ENCODE assay signal across 9 cellular contexts in genomic region chr1:156503672-156504055, GRCh38. TPM values are rescaled to one million over a fixed set of nuclear protein-coding genes. Genes with fewer than 3 reads are reported as not detected.
DNase-seq lines count a peak whose midpoint lies in the region; ATAC-seq, FAIRE-seq and TF ChIP-seq lines count a peak whose summit lies in the region.
"Had no signal": no experiment of that assay in that cellular context is flagged by ENCODE, and none has a peak within 500 bp of the region (broad histone marks: within the 10 kb centered on the region; RNA-seq: fewer than 3 reads in every experiment).

No MANE protein-coding gene starts in this region.

- no peaks in the 10 kb centered on the region for H3K9me3 Mint-ChIP-seq in activated CD4-positive, alpha-beta T cell treated with anti-CD3 and anti-CD28 coated beads, Interleukin-2, amount 10 ng/mL, durations not matched to agents 24 days and 14 days

- peaks cover 61% of the 10 kb centered on the region for H3K4me1 Mint-ChIP-seq in activated CD4-positive, alpha-beta T cell treated with anti-CD3 and anti-CD28 coated beads, Interleukin-2, amount 10 ng/mL, durations not matched to agents 24 days and 14 days

- ATAC-seq in HepG2, result no peak
- ATAC-seq in HG03439 (IDR thresholded peaks at IDR 0.05; ENCODE audit: unreplicated experiment), result no peak

- peaks cover 13% of the 10 kb centered on the region for H3K79me2 ChIP-seq in HepG2 (ENCODE audit: insufficient read depth, low read length)

- peaks cover 10% of the 10 kb centered on the region; the same call in 1 of the 2 replicates for H4K20me1 ChIP-seq in HepG2 (ENCODE audit: insufficient read depth, low read length)

- H3K4me3 ChIP-seq in adipocyte (ENCODE audit: low read length) (peak overlapping the region; percentile 69), HepG2 (replicated peaks in 1 of 3; ENCODE audit: insufficient read depth in 1 of 3, low read depth in 2 of 3, low read length in 3 of 3) (peak overlapping the region in 1 of 3 experiments; percentile 29; a peak in 1 of 6 replicates)

- H3K27me3 Mint-ChIP-seq in activated CD4-positive, alpha-beta T cell treated with anti-CD3 and anti-CD28 coated beads, Interleukin-2, amount 10 ng/mL, durations not matched to agents 24 days and 14 days, result no peaks in the 10 kb centered on the region

- FAIRE-seq in HepG2 (lab: Jason Lieb, UNC), result no peak
- FAIRE-seq: GM19239 had no signal

- H3K4me2 ChIP-seq in HepG2 (ENCODE audit: low read depth, low read length), result no peak overlapping the region; the same call in 1 of the 2 replicates

- peak overlapping the region; percentile 89 for H3K9ac ChIP-seq in adipocyte (ENCODE audit: low read length)
- peak overlapping the region; percentile 52; the same call in 1 of the 2 replicates for H3K9ac ChIP-seq in HepG2 (ENCODE audit: insufficient read depth, low read depth, low read length)

- no peaks in the 10 kb centered on the region for H3K27me3 ChIP-seq in adipocyte (replicated peaks; ENCODE audit: control insufficient read depth, insufficient read depth, low read length)
- H3K27me3 ChIP-seq in HepG2 (ENCODE audit: control insufficient read depth in 1 of 2, insufficient read depth in 2 of 2, low read length in 2 of 2), result peaks cover 2 to 28% of the 10 kb centered on the region in 2 experiments; a peak in 4 of 5 replicates

- DNase-seq in activated CD4-positive, alpha-beta T cell treated with anti-CD3 and anti-CD28 coated beads, Interleukin-2, amount 10 ng/mL, durations not matched to agents 24 days and 14 days, result no peak
- no peak for DNase-seq in activated CD4-positive, alpha-beta T cell treated with anti-CD3 and anti-CD28 coated beads, Interleukin-2, amount 50 U/mL, for 48 hours
- DNase-seq in adipocyte (ENCODE audit: low read depth), result no peak
- no peak for DNase-seq in HepG2 (ENCODE audit: low spot score)
- no peak for DNase-seq in GM13976 (ENCODE audit: low spot score)
- DNase-seq in OCI-M1 (lab: John Stamatoyannopoulos, UW), result no peak

- H3K9me3 ChIP-seq in adipocyte (ENCODE audit: control insufficient read depth, low read length), result no peaks in the 10 kb centered on the region
- no peaks in the 10 kb centered on the region for H3K9me3 ChIP-seq in HepG2 (ENCODE audit: low read length)

- H2AFZ ChIP-seq in HepG2 (ENCODE audit: low read length), result no peak overlapping the region

- peaks cover 47% of the 10 kb centered on the region for H3K4me1 ChIP-seq in adipocyte (ENCODE audit: control insufficient read depth, insufficient read depth, low read length)
- H3K4me1 ChIP-seq in HepG2 (ENCODE audit: insufficient read depth, low read length), result peaks cover 55% of the 10 kb centered on the region

- TF ChIP-seq POLR2A in HepG2 (IDR thresholded peaks at IDR 0.05; ENCODE audit: insufficient read depth in 1 of 2, low read depth in 2 of 2, low read length in 2 of 2), result no peak

- no peak for TF ChIP-seq RAD21 in HepG2 (CRISPR knock-in tag; IDR thresholded peaks at IDR 0.05)

- intact Hi-C loops in activated CD4-positive, alpha-beta T cell treated with anti-CD3 and anti-CD28 coated beads, Interleukin-2, amount 10 ng/mL, durations not matched to agents 24 days and 14 days (cut with micrococcal nuclease), result loop anchor here (5.0 to 10.0 kb wide), 5 partner anchors 166 to 1529 kb away; partner anchors contain the start of genes CCT3, CKS1B, LAMTOR2 and LMNA
- intact Hi-C loops in HepG2 (cut with micrococcal nuclease; ENCODE audit: unreplicated experiment), result loop anchor here (2.0 to 5.0 kb wide), 2 partner anchors 33 to 79 kb away; no protein-coding TSS in a partner anchor

- peak overlapping the region; percentile 96 for H3K27ac Mint-ChIP-seq in activated CD4-positive, alpha-beta T cell treated with anti-CD3 and anti-CD28 coated beads, Interleukin-2, amount 10 ng/mL, durations not matched to agents 24 days and 14 days

- no TSS peak for BruUV-seq in HepG2 (replicated peaks; lab: Mats Ljungman, UMichigan)

- POLR2A ChIA-PET in HepG2 (lab: Yijun Ruan, JAX), result interaction anchor here (1.5 to 2.2 kb wide), 4 partner anchors 32 to 132 kb away, joined by 5 to 37 read pairs (median 9); no protein-coding TSS in a partner anchor

- H3K36me3 ChIP-seq in adipocyte (ENCODE audit: control insufficient read depth, insufficient read depth, low read length, severe bottlenecking) (no peaks in the 10 kb centered on the region), HepG2 (replicated peaks in 1 of 2; ENCODE audit: control insufficient read depth in 1 of 2, insufficient read depth in 2 of 2, low read length in 2 of 2) (no peaks in the 10 kb centered on the region)

- peaks cover 7% of the 10 kb centered on the region for H3K36me3 Mint-ChIP-seq in activated CD4-positive, alpha-beta T cell treated with anti-CD3 and anti-CD28 coated beads, Interleukin-2, amount 10 ng/mL, durations not matched to agents 24 days and 14 days (ENCODE audit: low read depth)

- no peak overlapping the region for H3K27ac ChIP-seq in HepG2 (ENCODE audit: extremely low read length, insufficient read depth, low read length)
- H3K27ac ChIP-seq in temporal lobe (ENCODE audit: low read depth, low read length), result peak overlapping the region; percentile 98

- 20% methylated on average over 2 of the region's 2 CpGs for WGBS in HepG2 (ENCODE audit: low lambda C conversion rate)

- CTCF ChIA-PET in HepG2 (lab: Yijun Ruan, JAX; ENCODE audit: low intra/inter-chr PET ratio, low total read pairs), result no interaction called here

- in situ Hi-C loops in HepG2 (cut with HindIII; ENCODE audit: extremely low pct_ligation_motif_present, low pct_unique_long_range_greater_than_20kb) (loop anchor here (5.0 kb wide), 1 partner anchor 46 kb away; no protein-coding TSS in a partner anchor), GM13976 (cut with MboI; ENCODE audit: low sequenced_read_pairs, unreplicated experiment) (loop anchor here (10.0 kb wide), 1 partner anchor 61 kb away; no protein-coding TSS in a partner anchor)

- peak overlapping the region; percentile 91 for H3K4me3 Mint-ChIP-seq in activated CD4-positive, alpha-beta T cell treated with anti-CD3 and anti-CD28 coated beads, Interleukin-2, amount 10 ng/mL, durations not matched to agents 24 days and 14 days

- TF ChIP-seq CTCF in HepG2 (CRISPR knock-in tag; IDR thresholded peaks at IDR 0.05) (no peak), GM13976 (IDR thresholded peaks at IDR 0.05; ENCODE audit: borderline replicate concordance, control extremely low read depth, extremely low read depth, insufficient read depth, missing control alignments) (no peak)

- TF ChIP-seq EP300 in HepG2 (IDR thresholded peaks at IDR 0.05; ENCODE audit: low read depth in 2 of 2, low read length in 2 of 2) (no peak), HepG2 (CRISPR knock-in tag; IDR thresholded peaks at IDR 0.05; ENCODE audit: borderline replicate concordance) (no peak)

RNA-seq across cellular contexts. Expression of gene MEF2D, which starts 3.1 kb away (rescaled TPM):
- 29.7 and 29.8 TPM in 2 replicates for total RNA-seq in activated CD4-positive, alpha-beta T cell treated with anti-CD3 and anti-CD28 coated beads, Interleukin-2, amount 10 ng/mL, durations not matched to agents 24 days and 14 days
- total RNA-seq in HepG2 (2016; rRNA removed; fragmentation: Illumina TruSeq; extraction: Trizol) (1.3 and 1.6 TPM in 2 replicates), temporal lobe (6.9 TPM)
- total RNA-seq in HepG2 (2016; cell fraction: cytosol; rRNA removed; fragmentation: Illumina TruSeq; extraction: Trizol; ENCODE audit: low read depth), result 0.10 and 0.18 TPM in 2 replicates
- total RNA-seq in HepG2 (2016; cell fraction: insoluble cytoplasmic fraction; rRNA removed; fragmentation: Illumina TruSeq; extraction: Trizol), result 0.94 and 1.4 TPM in 2 replicates
- total RNA-seq in HepG2 (2016; cell fraction: membrane; rRNA removed; fragmentation: Illumina TruSeq; extraction: Trizol), result 0.86 and 1.1 TPM in 2 replicates
- 1.6 and 2.1 TPM in 2 replicates for total RNA-seq in HepG2 (2016; cell fraction: nucleus; rRNA removed; fragmentation: Illumina TruSeq; extraction: Trizol)
- 3.9 and 4.8 TPM in 2 replicates for polyA plus RNA-seq in HepG2 (2011; rRNA removed)
- 3.4 and 4.5 TPM in 2 replicates for polyA plus RNA-seq in HepG2 (2011; cell fraction: cytosol; rRNA removed)
- 16.7 and 19.0 TPM in 2 replicates for polyA plus RNA-seq in HepG2 (2011; cell fraction: nucleus; rRNA removed)
- 7.2 and 7.9 TPM in 2 replicates for polyA plus RNA-seq in HepG2 (2012)
- polyA plus RNA-seq in HepG2 (2016; cell fraction: cytosol; fragmentation: Illumina TruSeq; extraction: Trizol; ENCODE audit: low read depth), result 0.14 and 0.24 TPM in 2 replicates
- polyA plus RNA-seq in HepG2 (2016; cell fraction: insoluble cytoplasmic fraction; fragmentation: Illumina TruSeq; extraction: Trizol; ENCODE audit: low read depth), result 2.7 and 4.2 TPM in 2 replicates
- polyA plus RNA-seq in HepG2 (2016; cell fraction: membrane; fragmentation: Illumina TruSeq; extraction: Trizol; ENCODE audit: low read depth), result 0.64 and 0.70 TPM in 2 replicates
- 5.2 and 6.2 TPM in 2 replicates for polyA plus RNA-seq in HepG2 (2016; cell fraction: nucleus; fragmentation: Illumina TruSeq; extraction: Trizol; ENCODE audit: insufficient read depth, low read depth)
- polyA minus RNA-seq in HepG2 (2011; rRNA and poly(A)+ RNA removed; ENCODE audit: low replicate concordance), result 6.9 and 12.7 TPM in 2 replicates
- 4.3 and 7.2 TPM in 2 replicates for polyA minus RNA-seq in HepG2 (2011; cell fraction: cytosol; rRNA and poly(A)+ RNA removed)
- 5.4 and 6.3 TPM in 2 replicates for polyA minus RNA-seq in HepG2 (2011; cell fraction: nucleus; rRNA and poly(A)+ RNA removed)
